In genomic region chr4:110120506-110120905, GRCh38 we compare ENCODE assay signal across 15 cellular contexts.
DNase-seq lines count a peak whose midpoint lies in the region; ATAC-seq and TF ChIP-seq lines count a peak whose summit lies in the region.
"Had no signal": no experiment of that assay in that cellular context is flagged by ENCODE, and none has a peak within 500 bp of the region (broad histone marks: within the 10 kb centered on the region; RNA-seq: fewer than 3 reads in every experiment).

No MANE protein-coding gene starts in this region.

- H3K9ac ChIP-seq in adipocyte (ENCODE audit: low read length), result peak overlapping the region; percentile 12
- H3K9ac ChIP-seq: GM23248 had no signal

- intact Hi-C loops in sciatic nerve (cut with DNase I), result no loop called here
- intact Hi-C loops in activated T-helper 1 cell treated with anti-CD3 and anti-CD28 coated beads, Interleukin-12 subunit alpha, Interleukin-12 subunit beta, Interleukin-2, Interleukin-4 antibody, amounts not matched to agents 30 ng/mL and 10 ng/mL and 1 ng/mL, durations not matched to agents 14 hours and 24 hours and 36 hours (cut with micrococcal nuclease), result no loop called here

- H3K79me2 ChIP-seq in osteoblast (ENCODE audit: insufficient read depth, low read length), result peaks cover 22% of the 10 kb centered on the region

- H4K20me1 ChIP-seq in osteoblast (ENCODE audit: insufficient read depth, low read length), result no peaks in the 10 kb centered on the region

- H3K4me1 Mint-ChIP-seq in activated T-helper 1 cell treated with anti-CD3 and anti-CD28 coated beads, Interleukin-12 subunit alpha, Interleukin-12 subunit beta, Interleukin-2, Interleukin-4 antibody, amounts not matched to agents 30 ng/mL and 10 ng/mL and 1 ng/mL, durations not matched to agents 14 hours and 24 hours and 36 hours (ENCODE audit: low read depth), result peaks cover 19% of the 10 kb centered on the region

- H3K4me1 ChIP-seq in RWPE2 (ENCODE audit: insufficient read depth, poor library complexity, severe bottlenecking) (peaks cover 17% of the 10 kb centered on the region), adipocyte (ENCODE audit: control insufficient read depth, insufficient read depth, low read length) (peaks cover 24% of the 10 kb centered on the region), osteoblast (ENCODE audit: insufficient read depth, low read length) (peaks cover 22% of the 10 kb centered on the region)
- H3K4me1 ChIP-seq: HAP-1 had no signal

- H3K36me3 Mint-ChIP-seq in activated T-helper 1 cell treated with anti-CD3 and anti-CD28 coated beads, Interleukin-12 subunit alpha, Interleukin-12 subunit beta, Interleukin-2, Interleukin-4 antibody, amounts not matched to agents 30 ng/mL and 10 ng/mL and 1 ng/mL, durations not matched to agents 14 hours and 24 hours and 36 hours (ENCODE audit: low read depth), result peaks cover 22% of the 10 kb centered on the region
- H3K36me3 Mint-ChIP-seq: CD4-positive, alpha-beta memory T cell had no signal

- TF ChIP-seq CTCF in RWPE2 (IDR thresholded peaks at IDR 0.05; ENCODE audit: poor library complexity, severe bottlenecking), result no peak
- no peak for TF ChIP-seq CTCF in osteoblast (IDR thresholded peaks at IDR 0.05; ENCODE audit: extremely low read depth, low read depth, low read length)

- H3K27me3 Mint-ChIP-seq in activated T-helper 1 cell treated with anti-CD3 and anti-CD28 coated beads, Interleukin-12 subunit alpha, Interleukin-12 subunit beta, Interleukin-2, Interleukin-4 antibody, amounts not matched to agents 30 ng/mL and 10 ng/mL and 1 ng/mL, durations not matched to agents 14 hours and 24 hours and 36 hours (ENCODE audit: insufficient read depth), result no peaks in the 10 kb centered on the region

- H3K4me3 ChIP-seq in RWPE2 (ENCODE audit: severe bottlenecking), result no peak overlapping the region
- no peak overlapping the region for H3K4me3 ChIP-seq in adipocyte (ENCODE audit: low read length)
- no peak overlapping the region for H3K4me3 ChIP-seq in osteoblast (ENCODE audit: insufficient read depth, low read length)
- H3K4me3 ChIP-seq: GM23248, HAP-1 had no signal

- H3K9me3 ChIP-seq in RWPE2 (ENCODE audit: severe bottlenecking) (no peaks in the 10 kb centered on the region), adipocyte (ENCODE audit: control insufficient read depth, low read length) (no peaks in the 10 kb centered on the region), osteoblast (ENCODE audit: low read depth, low read length) (no peaks in the 10 kb centered on the region)
- H3K9me3 ChIP-seq: Caco-2, HAP-1 had no signal

- H3K27ac ChIP-seq in RWPE2 (ENCODE audit: poor library complexity, severe bottlenecking) (peak overlapping the region; percentile 15), osteoblast (ENCODE audit: low read depth, low read length) (peak overlapping the region; percentile 47)

- no peak overlapping the region for H3K4me2 ChIP-seq in osteoblast (ENCODE audit: insufficient read depth, low read length)

- H3K4me3 Mint-ChIP-seq in activated T-helper 1 cell treated with anti-CD3 and anti-CD28 coated beads, Interleukin-12 subunit alpha, Interleukin-12 subunit beta, Interleukin-2, Interleukin-4 antibody, amounts not matched to agents 30 ng/mL and 10 ng/mL and 1 ng/mL, durations not matched to agents 14 hours and 24 hours and 36 hours, result no peak overlapping the region

- H2AFZ ChIP-seq in osteoblast (ENCODE audit: low read length), result no peak overlapping the region
- H2AFZ ChIP-seq: GM23248 had no signal

- H3K9me3 Mint-ChIP-seq in activated T-helper 1 cell treated with anti-CD3 and anti-CD28 coated beads, Interleukin-12 subunit alpha, Interleukin-12 subunit beta, Interleukin-2, Interleukin-4 antibody, amounts not matched to agents 30 ng/mL and 10 ng/mL and 1 ng/mL, durations not matched to agents 14 hours and 24 hours and 36 hours, result no peaks in the 10 kb centered on the region
- H3K9me3 Mint-ChIP-seq: CD4-positive, alpha-beta memory T cell; HFFc6 had no signal

- peaks cover 12% of the 10 kb centered on the region; the same call in 1 of the 2 replicates for H3K36me3 ChIP-seq in RWPE2 (ENCODE audit: low read depth)
- peaks cover 4% of the 10 kb centered on the region for H3K36me3 ChIP-seq in adipocyte (ENCODE audit: control insufficient read depth, insufficient read depth, low read length, severe bottlenecking)
- peaks cover 2% of the 10 kb centered on the region for H3K36me3 ChIP-seq in osteoblast (ENCODE audit: insufficient read depth, low read length)
- H3K36me3 ChIP-seq: HAP-1 had no signal

- H3K27me3 ChIP-seq in RWPE2 (ENCODE audit: insufficient read depth, poor library complexity, severe bottlenecking) (no peaks in the 10 kb centered on the region), adipocyte (replicated peaks; ENCODE audit: control insufficient read depth, insufficient read depth, low read length) (no peaks in the 10 kb centered on the region), osteoblast (ENCODE audit: insufficient read depth, low read length) (no peaks in the 10 kb centered on the region)

- DNase-seq in RWPE2 (ENCODE audit: low spot score), result no peak
- DNase-seq in adipocyte (ENCODE audit: low read depth), result no peak
- DNase-seq in osteoblast (ENCODE audit: insufficient read length, low spot score, missing footprints), result peak; percentile 4
- no peak for DNase-seq in sciatic nerve (ENCODE audit: low spot score)
- no peak for DNase-seq in activated T-helper 1 cell treated with anti-CD3 and anti-CD28 coated beads, Interleukin-12 subunit alpha, Interleukin-12 subunit beta, Interleukin-2, Interleukin-4 antibody, amounts not matched to agents 30 ng/mL and 10 ng/mL and 1 ng/mL, durations not matched to agents 14 hours and 24 hours and 36 hours (ENCODE audit: low spot score)
- no peak for DNase-seq in hepatic stellate cell (ENCODE audit: low spot score)
- DNase-seq in activated CD4-positive, alpha-beta T cell treated with anti-CD3 and anti-CD28 coated beads, Interleukin-2, amount 50 U/mL, for 48 hours, result no peak
- DNase-seq: C1 segment of cervical spinal cord; Caco-2; CD4-positive, alpha-beta memory T cell; DMS153; DND-41 had no signal

- H3K27ac Mint-ChIP-seq in activated T-helper 1 cell treated with anti-CD3 and anti-CD28 coated beads, Interleukin-12 subunit alpha, Interleukin-12 subunit beta, Interleukin-2, Interleukin-4 antibody, amounts not matched to agents 30 ng/mL and 10 ng/mL and 1 ng/mL, durations not matched to agents 14 hours and 24 hours and 36 hours, result no peak overlapping the region
- H3K27ac Mint-ChIP-seq: CD4-positive, alpha-beta memory T cell had no signal

- ATAC-seq in RWPE2 (ENCODE audit: low read depth), result no peak
- ATAC-seq in sciatic nerve, result no peak
